ENCODE assay signal across 18 cellular contexts in genomic region chr12:101375573-101375972, GRCh38. TPM values are rescaled to one million over a fixed set of nuclear protein-coding genes. Genes with fewer than 3 reads are reported as not detected.
DNase-seq lines count a peak whose midpoint lies in the region; ATAC-seq, FAIRE-seq and TF ChIP-seq lines count a peak whose summit lies in the region.
"Had no signal": no experiment of that assay in that cellular context is flagged by ENCODE, and none has a peak within 500 bp of the region (broad histone marks: within the 10 kb centered on the region; RNA-seq: fewer than 3 reads in every experiment).

No MANE protein-coding gene starts in this region.

- peak overlapping the region; percentile 73 for H3K27ac Mint-ChIP-seq in activated T-cell treated with anti-CD3 and anti-CD28 coated beads, Interleukin-2, amount 50 U/mL, for 72 hours
- H3K27ac Mint-ChIP-seq in T-cell: peak overlapping the region; percentile 8 to 41
- H3K27ac Mint-ChIP-seq in stimulated activated effector memory CD8-positive, alpha-beta T cell treated with anti-CD3 and anti-CD28 coated beads, Interleukin-12 subunit alpha, Interleukin-12 subunit beta, amount 100 ng/mL, for 72 hours: peak overlapping the region; percentile 66

- no peak overlapping the region for H3K4me2 ChIP-seq in K562 (ENCODE audit: insufficient read depth, low read length)

- no peaks in the 10 kb centered on the region for H3K4me1 Mint-ChIP-seq in activated T-cell treated with anti-CD3 and anti-CD28 coated beads, Interleukin-2, amount 50 U/mL, for 72 hours (ENCODE audit: low read depth)
- H3K4me1 Mint-ChIP-seq in T-cell: no peaks in the 10 kb centered on the region
- peaks cover 6% of the 10 kb centered on the region for H3K4me1 Mint-ChIP-seq in stimulated activated effector memory CD8-positive, alpha-beta T cell treated with anti-CD3 and anti-CD28 coated beads, Interleukin-12 subunit alpha, Interleukin-12 subunit beta, amount 100 ng/mL, for 72 hours

- in situ Hi-C loops in K562 (cut with MboI): no loop called here

- no peaks in the 10 kb centered on the region for H3K27me3 Mint-ChIP-seq in activated T-cell treated with anti-CD3 and anti-CD28 coated beads, Interleukin-2, amount 50 U/mL, for 72 hours (ENCODE audit: low read depth)
- H3K27me3 Mint-ChIP-seq in T-cell: no peaks in the 10 kb centered on the region

- H3K9me3 Mint-ChIP-seq in activated T-cell treated with anti-CD3 and anti-CD28 coated beads, Interleukin-2, amount 50 U/mL, for 72 hours: no peaks in the 10 kb centered on the region
- H3K9me3 Mint-ChIP-seq in T-cell: no peaks in the 10 kb centered on the region
- H3K9me3 Mint-ChIP-seq in stimulated activated effector memory CD8-positive, alpha-beta T cell treated with anti-CD3 and anti-CD28 coated beads, Interleukin-12 subunit alpha, Interleukin-12 subunit beta, amount 100 ng/mL, for 72 hours: no peaks in the 10 kb centered on the region

- TF ChIP-seq CTCF in K562 (IDR thresholded peaks at IDR 0.05 in 2 of 3, conservative IDR thresholded peaks at IDR 0.05 in 1 of 3; ENCODE audit: insufficient read depth in 2 of 3, low read depth in 1 of 3, low read length in 3 of 3): no peak
- TF ChIP-seq CTCF in foreskin fibroblast (IDR thresholded peaks at IDR 0.05; ENCODE audit: low read depth, low read length): no peak

- no peaks in the 10 kb centered on the region for H3K9me1 ChIP-seq in K562 (ENCODE audit: control insufficient read depth, insufficient read depth, low read length)

- POLR2A ChIA-PET in T-cell (lab: Charles Lee): no interaction called here
- POLR2A ChIA-PET in K562 (lab: Yijun Ruan, JAX): no interaction called here

- no peaks in the 10 kb centered on the region for H3K79me2 ChIP-seq in K562 (ENCODE audit: control insufficient read depth, insufficient read depth, low read length)

- CTCF ChIA-PET in T-cell (lab: Charles Lee) (no interaction called here), K562 (lab: Yijun Ruan, JAX; ENCODE audit: low intra/inter-chr PET ratio) (no interaction called here)

- no peaks in the 10 kb centered on the region for H3K4me1 ChIP-seq in K562 (replicated peaks in 1 of 2; ENCODE audit: control insufficient read depth in 2 of 2, insufficient read depth in 2 of 2, low read length in 2 of 2)

- H3K36me3 Mint-ChIP-seq in activated T-cell treated with anti-CD3 and anti-CD28 coated beads, Interleukin-2, amount 50 U/mL, for 72 hours (ENCODE audit: insufficient read depth in 2 of 2): peaks cover 14 to 22% of the 10 kb centered on the region in 2 donors
- H3K36me3 Mint-ChIP-seq in T-cell: peaks cover 59% of the 10 kb centered on the region
- peaks cover 94% of the 10 kb centered on the region for H3K36me3 Mint-ChIP-seq in stimulated activated effector memory CD8-positive, alpha-beta T cell treated with anti-CD3 and anti-CD28 coated beads, Interleukin-12 subunit alpha, Interleukin-12 subunit beta, amount 100 ng/mL, for 72 hours

- TF ChIP-seq POLR2A in K562 (conservative IDR thresholded peaks at IDR 0.05): no peak

- WGBS in K562 (ENCODE audit: insufficient coverage, low coverage, missing lambda C conversion rate): 62% methylated on average over 5 of the region's 5 CpGs

- BruUV-seq in K562 (replicated peaks; lab: Mats Ljungman, UMichigan): no TSS peak

- peak overlapping the region in 1 of 2 donors; percentile 29 for H3K4me3 Mint-ChIP-seq in activated T-cell treated with anti-CD3 and anti-CD28 coated beads, Interleukin-2, amount 50 U/mL, for 72 hours
- H3K4me3 Mint-ChIP-seq in T-cell: no peak overlapping the region
- H3K4me3 Mint-ChIP-seq in stimulated activated effector memory CD8-positive, alpha-beta T cell treated with anti-CD3 and anti-CD28 coated beads, Interleukin-12 subunit alpha, Interleukin-12 subunit beta, amount 100 ng/mL, for 72 hours: no peak overlapping the region

- FAIRE-seq in K562 (lab: Jason Lieb, UNC): peak; percentile 37
- FAIRE-seq: GM19239, H1 had no signal

- no peaks in the 10 kb centered on the region for H3K9me3 ChIP-seq in K562 (replicated peaks; ENCODE audit: control insufficient read depth, insufficient read depth, low read depth, low read length)
- H3K9me3 ChIP-seq: Caco-2 had no signal

- no peak overlapping the region for H3K4me3 ChIP-seq in K562
- H3K4me3 ChIP-seq in foreskin fibroblast (ENCODE audit: low read depth in 1 of 2, low read length in 2 of 2): no peak overlapping the region

- no peak for TF ChIP-seq RAD21 in K562 (CRISPR knock-in tag; conservative IDR thresholded peaks at IDR 0.05 in 1 of 2, IDR thresholded peaks at IDR 0.05 in 1 of 2)

- H3K27me3 ChIP-seq in K562 (ENCODE audit: control insufficient read depth in 2 of 2, insufficient read depth in 2 of 2, low read length in 2 of 2): no peaks in the 10 kb centered on the region

- intact Hi-C loops in K562 (cut with micrococcal nuclease): no loop called here

- H4K20me1 ChIP-seq in K562 (replicated peaks; ENCODE audit: control insufficient read depth, insufficient read depth, low read length): no peaks in the 10 kb centered on the region

- H3K27ac ChIP-seq in K562 (ENCODE audit: extremely low read depth, low read depth, low read length): no peak overlapping the region

- no peak overlapping the region for H2AFZ ChIP-seq in K562 (ENCODE audit: low read depth, low read length)

- no peak for TF ChIP-seq EP300 in K562 (IDR thresholded peaks at IDR 0.05; ENCODE audit: low read length)

- H3K36me3 ChIP-seq in K562 (ENCODE audit: control insufficient read depth, insufficient read depth, low read length): peaks cover 80% of the 10 kb centered on the region

- ATAC-seq in activated T-cell treated with anti-CD3 and anti-CD28 coated beads, Interleukin-2, amount 50 U/mL, for 72 hours (replicated peaks in 1 of 2): peak in 1 of 2 donors; percentile 35
- ATAC-seq in T-cell (replicated peaks in 1 of 4): no peak
- ATAC-seq in K562: no peak
- peak; percentile 53 for ATAC-seq in stimulated activated effector memory CD8-positive, alpha-beta T cell treated with anti-CD3 and anti-CD28 coated beads, Interleukin-12 subunit alpha, Interleukin-12 subunit beta, amount 100 ng/mL, for 72 hours

- no peak for DNase-seq in activated T-cell treated with anti-CD3 and anti-CD28 coated beads, Interleukin-2, amount 50 U/mL, for 72 hours
- DNase-seq in activated T-cell treated with anti-CD3 and anti-CD28 coated beads, Interleukin-2, amount 50 U/mL, for 48 hours: no peak
- DNase-seq in T-cell (no peak), K562 (ENCODE audit: extremely low read depth in 1 of 4, low spot score in 3 of 4) (no peak), NOMO-1 (lab: John Stamatoyannopoulos, UW; ENCODE audit: unreplicated experiment in 2 of 2) (no peak), foreskin fibroblast (no peak)
- no peak for DNase-seq in stimulated activated effector memory CD8-positive, alpha-beta T cell treated with anti-CD3 and anti-CD28 coated beads, Interleukin-12 subunit alpha, Interleukin-12 subunit beta, amount 100 ng/mL, for 72 hours (ENCODE audit: low spot score in 2 of 2)
- DNase-seq: C1 segment of cervical spinal cord, Caco-2, DMS153, EL, KG1, NCI-H1436, NCI-H2029 treated with DMSO at 0.1 percent for 48 hours, NCI-H2171 treated with DMSO at 0.1 percent for 48 hours, NCI-H774 had no signal

- no peak overlapping the region for H3K9ac ChIP-seq in K562 (ENCODE audit: insufficient read depth in 1 of 2, low read depth in 2 of 2, low read length in 2 of 2)

TF ChIP-seq in K562, 482 proteins besides CTCF, POLR2A, EP300 and RAD21:
- no peak for TF ChIP-seq HIVEP1 (CRISPR knock-in tag; IDR thresholded peaks at IDR 0.05)
- TF ChIP-seq GATAD2A (IDR thresholded peaks at IDR 0.05): no peak
- no peak for TF ChIP-seq ZBTB17 (CRISPR knock-in tag; IDR thresholded peaks at IDR 0.05)
- TF ChIP-seq E2F6 (IDR thresholded peaks at IDR 0.05; ENCODE audit: borderline replicate concordance in 1 of 2, extremely low read depth in 1 of 2, insufficient read depth in 1 of 2, insufficient read length in 1 of 2, low read depth in 1 of 2, low read length in 1 of 2, poor library complexity in 1 of 2, severe bottlenecking in 1 of 2): no peak
- TF ChIP-seq CEBPB (tag; IDR thresholded peaks at IDR 0.05): no peak
- TF ChIP-seq ZNF695 (CRISPR knock-in tag; IDR thresholded peaks at IDR 0.05): no peak

RNA-seq across cellular contexts. Expression of gene ARL1, which starts 32.0 kb away (rescaled TPM):
- total RNA-seq in activated T-cell treated with anti-CD3 and anti-CD28 coated beads, Interleukin-2, amount 50 U/mL, for 72 hours: 10 to 100 TPM; 61.1 to 68.9 TPM
- total RNA-seq in T-cell: 10 to 100 TPM; 27.9 to 36.2 (median 32.3) TPM
- total RNA-seq in K562 (2011; cell fraction: chromatin; rRNA removed; ENCODE audit: low replicate concordance): 89.8 and 136 TPM in 2 replicates
- 61.7 and 72.4 TPM in 2 replicates for total RNA-seq in K562 (2011; cell fraction: nucleolus; rRNA removed)
- 113 and 145 TPM in 2 replicates for total RNA-seq in K562 (2011; cell fraction: nucleoplasm; rRNA removed)
- total RNA-seq in K562 (2014; rRNA removed): 52.5 and 53.0 TPM in 2 replicates
- total RNA-seq in K562 (2014; rRNA removed; fragmentation: Illumina TruSeq; extraction: Trizol): 68.6 and 82.2 TPM in 2 replicates
- total RNA-seq in K562 (2015; rRNA removed; fragmentation: Illumina TruSeq; extraction: Trizol): 61.2 and 64.4 TPM in 2 replicates
- 68.5 and 70.6 TPM in 2 replicates for total RNA-seq in K562 (2021)
- 116 and 124 TPM in 2 replicates for polyA plus RNA-seq in K562 (2011; rRNA removed)
- polyA plus RNA-seq in K562 (2011; cell fraction: cytosol; rRNA removed): 16.4 and 47.3 TPM in 2 replicates
- 30.2 and 53.8 TPM in 2 replicates for polyA plus RNA-seq in K562 (2011; cell fraction: nucleus; rRNA removed)
- 55.1 and 66.1 TPM in 2 replicates for polyA plus RNA-seq in K562 (2012)
- 83.4 and 83.6 TPM in 2 replicates for polyA plus RNA-seq in K562 (2014; fragmentation: Illumina TruSeq; extraction: Trizol)
- 100 to 1,000 TPM; 126 to 127 TPM for polyA plus RNA-seq in K562 (2014; fragmentation: Nextera tagmentation; extraction: Ambion mirVana)
- 61.0 and 83.8 TPM in 2 replicates for polyA plus RNA-seq in K562 (2014; rRNA removed)
- 151 and 192 TPM in 2 replicates for polyA minus RNA-seq in K562 (2011; rRNA and poly(A)+ RNA removed)
- polyA minus RNA-seq in K562 (2011; cell fraction: cytosol; rRNA and poly(A)+ RNA removed): 37.4 and 50.3 TPM in 2 replicates
- polyA minus RNA-seq in K562 (2011; cell fraction: nucleus; rRNA and poly(A)+ RNA removed): 49.9 and 107 TPM in 2 replicates
